Comparison of ENCODE assay signal across 25 cellular contexts in the genomic region with DNA sequence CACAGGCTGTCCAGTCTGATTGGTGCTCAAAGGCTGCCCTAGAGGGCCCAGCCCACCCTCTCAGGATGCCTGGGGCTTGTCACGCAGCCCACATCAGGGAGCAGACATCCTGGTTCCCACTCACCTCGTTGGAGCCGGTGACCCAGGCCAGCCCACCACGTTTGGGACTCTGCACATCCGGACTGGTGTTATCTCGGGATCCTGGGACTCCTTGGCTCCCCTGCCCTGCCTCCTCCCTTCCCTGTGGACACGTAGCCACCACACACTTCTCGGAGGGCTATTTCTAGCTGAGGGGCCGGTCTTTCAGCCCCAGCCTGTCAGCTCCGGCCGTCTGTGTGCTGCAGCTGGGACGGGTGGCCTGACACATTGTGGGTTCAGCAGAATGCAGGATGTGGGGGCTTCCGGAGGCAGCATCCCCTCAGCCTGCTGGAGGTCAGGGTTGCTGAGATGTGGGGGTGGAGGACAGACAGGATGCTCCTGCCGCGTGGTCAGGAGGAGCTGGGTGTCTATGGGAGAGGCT. TPM values are rescaled to one million over a fixed set of nuclear protein-coding genes. Genes with fewer than 3 reads are reported as not detected.
DNase-seq lines count a peak whose midpoint lies in the region; ATAC-seq and FAIRE-seq lines count a peak whose summit lies in the region.
"Had no signal": no experiment of that assay in that cellular context is flagged by ENCODE, and none has a peak within 500 bp of the region (broad histone marks: within the 10 kb centered on the region; RNA-seq: fewer than 3 reads in every experiment).

No MANE protein-coding gene starts in this region.

- peaks cover 24% of the 10 kb centered on the region for H3K27me3 Mint-ChIP-seq in activated naive CD8-positive, alpha-beta T cell treated with anti-CD3 and anti-CD28 coated beads, Interleukin-2, amount 50 U/mL, for 24 hours

- DNase-seq in Right ventricle myocardium inferior (ENCODE audit: missing footprints) (no peak), cardiac septum (ENCODE audit: low spot score) (no peak), left kidney (ENCODE audit: low read depth, low spot score) (peak; percentile 23), urothelium cell line (ENCODE audit: low spot score) (no peak), NOMO-1 treated with DMSO at 0.1 percent for 48 hours (lab: John Stamatoyannopoulos, UW; ENCODE audit: unreplicated experiment) (no peak)
- DNase-seq in activated naive CD8-positive, alpha-beta T cell treated with anti-CD3 and anti-CD28 coated beads, Interleukin-2, amount 50 U/mL, for 24 hours = peak; percentile 7
- DNase-seq: activated CD4-positive, alpha-beta T cell treated with anti-CD3 and anti-CD28 coated beads, Interleukin-2, amount 50 U/mL, for 4 hours; activated T-cell treated with anti-CD3 and anti-CD28 coated beads for 4 hours; amniotic stem cell; COR-L47; DND-41; hippocampal formation; mammary epithelial cell; NCI-H1436; NCI-H510A treated with DMSO at 0.1 percent for 48 hours; stimulated activated naive CD4-positive, alpha-beta T cell; T-helper 2 cell had no signal

- no peaks in the 10 kb centered on the region for H3K9me3 Mint-ChIP-seq in activated naive CD8-positive, alpha-beta T cell treated with anti-CD3 and anti-CD28 coated beads, Interleukin-2, amount 50 U/mL, for 24 hours
- H3K9me3 Mint-ChIP-seq: dendritic cell treated with granulocyte-macrophage colony-stimulating factor and Interleukin-4, amounts not matched to agents 40 ng/mL and 50 ng/mL, for 4 days had no signal

- intact Hi-C loops in Right ventricle myocardium inferior (cut with DNase I) (no loop called here), cardiac septum (cut with DNase I) (no loop called here)

- ATAC-seq in Right ventricle myocardium inferior = peak; percentile 26
- no peak for ATAC-seq in activated naive CD8-positive, alpha-beta T cell treated with anti-CD3 and anti-CD28 coated beads, Interleukin-2, amount 50 U/mL, for 24 hours
- no peak for ATAC-seq in GM21381 (IDR thresholded peaks at IDR 0.05; ENCODE audit: unreplicated experiment)
- no peak for ATAC-seq in GM21390 (IDR thresholded peaks at IDR 0.05; ENCODE audit: unreplicated experiment)

- H3K36me3 Mint-ChIP-seq in activated naive CD8-positive, alpha-beta T cell treated with anti-CD3 and anti-CD28 coated beads, Interleukin-2, amount 50 U/mL, for 24 hours (ENCODE audit: low read depth) = no peaks in the 10 kb centered on the region

- no peak overlapping the region for H3K4me3 Mint-ChIP-seq in activated naive CD8-positive, alpha-beta T cell treated with anti-CD3 and anti-CD28 coated beads, Interleukin-2, amount 50 U/mL, for 24 hours
- H3K4me3 Mint-ChIP-seq: dendritic cell treated with granulocyte-macrophage colony-stimulating factor and Interleukin-4, amounts not matched to agents 40 ng/mL and 50 ng/mL, for 4 days had no signal

- no peak overlapping the region for H3K27ac Mint-ChIP-seq in activated naive CD8-positive, alpha-beta T cell treated with anti-CD3 and anti-CD28 coated beads, Interleukin-2, amount 50 U/mL, for 24 hours
- H3K27ac Mint-ChIP-seq: dendritic cell treated with granulocyte-macrophage colony-stimulating factor and Interleukin-4, amounts not matched to agents 40 ng/mL and 50 ng/mL, for 4 days had no signal

- peaks cover 9% of the 10 kb centered on the region for H3K4me1 Mint-ChIP-seq in activated naive CD8-positive, alpha-beta T cell treated with anti-CD3 and anti-CD28 coated beads, Interleukin-2, amount 50 U/mL, for 24 hours

- FAIRE-seq in urothelium cell line (lab: Jason Lieb, UNC) = peak; percentile 48
- FAIRE-seq: bronchial epithelial cell, GM12891 had no signal

RNA-seq across cellular contexts. Expression of gene FGF23, which starts 12.8 kb away (rescaled TPM):
- total RNA-seq in Right ventricle myocardium inferior = not detected
- total RNA-seq in cardiac septum = 0.46 TPM
- total RNA-seq: A172, bronchial epithelial cell, mammary epithelial cell, pulmonary artery endothelial cell, smooth muscle cell had no signal

RNA-seq across cellular contexts. Expression of gene FGF6, which starts 53.3 kb away (rescaled TPM):
- total RNA-seq in Right ventricle myocardium inferior = not detected
- total RNA-seq in cardiac septum = not detected
- total RNA-seq: A172, bronchial epithelial cell, mammary epithelial cell, pulmonary artery endothelial cell, smooth muscle cell had no signal

Comparison
In these comparisons a context has a peak if more than half of its experiments do, and no peak if none do; other contexts are left out.
1. DNase-seq: peak in activated naive CD8-positive, alpha-beta T cell treated with anti-CD3 and anti-CD28 coated beads, Interleukin-2, amount 50 U/mL, for 24 hours (single experiment) and left kidney (single experiment); none in Right ventricle myocardium inferior (single experiment), cardiac septum (single experiment), urothelium cell line (single experiment) and NOMO-1 treated with DMSO at 0.1 percent for 48 hours (single experiment).